Comparison of ENCODE assay signal across 9 cellular contexts in the genomic region with DNA sequence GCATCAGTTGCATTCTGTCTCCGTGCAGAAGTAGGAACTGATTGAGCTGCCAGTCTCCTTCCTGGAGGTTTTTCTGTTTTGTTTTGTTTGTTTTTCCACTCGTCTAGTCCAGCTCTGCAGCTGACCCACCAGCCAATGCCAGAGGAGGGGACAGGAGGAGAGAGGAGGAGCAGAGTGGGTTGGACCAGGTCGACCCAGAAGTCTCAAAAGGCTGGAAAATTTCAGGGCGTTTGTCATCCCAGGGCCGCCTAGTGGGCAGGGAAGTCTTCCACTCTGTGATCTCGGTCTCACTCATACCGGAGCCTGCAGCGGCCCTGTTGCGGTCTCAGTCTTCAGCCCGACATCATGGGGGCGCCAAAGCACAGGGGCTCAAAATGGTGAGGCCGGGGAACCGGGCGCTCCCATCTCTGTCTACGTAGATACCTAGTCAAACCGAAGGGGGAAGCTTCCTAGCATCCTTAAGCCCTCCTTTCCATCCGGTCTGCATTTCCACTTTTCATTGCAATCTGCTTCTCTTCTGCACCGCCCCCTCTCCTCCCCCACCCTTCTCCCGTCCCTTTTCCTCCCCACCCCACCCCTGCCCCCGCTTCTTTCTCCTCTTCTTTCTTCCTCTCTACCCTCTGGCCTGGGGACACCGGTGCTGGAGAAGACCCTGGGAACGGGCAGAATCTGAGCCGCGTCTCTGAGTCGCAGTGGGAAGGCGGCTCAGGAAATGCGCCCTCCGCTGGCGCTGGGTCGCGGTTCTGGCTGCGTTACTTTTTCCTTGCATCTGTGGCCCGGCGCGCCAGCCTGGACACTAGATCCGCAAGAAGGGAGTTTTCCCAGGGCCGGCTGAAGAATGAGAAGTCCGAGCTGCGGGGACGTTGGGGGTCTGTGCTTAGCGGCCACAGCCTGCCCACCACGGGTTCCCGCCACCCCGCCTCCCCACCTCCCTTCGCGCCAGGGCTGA. TPM values are rescaled to one million over a fixed set of nuclear protein-coding genes. Genes with fewer than 3 reads are reported as not detected.
DNase-seq lines count a peak whose midpoint lies in the region; ATAC-seq and TF ChIP-seq lines count a peak whose summit lies in the region.
"Had no signal": no experiment of that assay in that cellular context is flagged by ENCODE, and none has a peak within 500 bp of the region (broad histone marks: within the 10 kb centered on the region; RNA-seq: fewer than 3 reads in every experiment).

No MANE protein-coding gene starts in this region.

- H3K4me1 Mint-ChIP-seq in WTC11 (peaks cover 40% of the 10 kb centered on the region), type B pancreatic cell (ENCODE audit: unreplicated experiment) (peaks cover 26% of the 10 kb centered on the region)

- no peak overlapping the region for H3K27ac Mint-ChIP-seq in WTC11
- H3K27ac Mint-ChIP-seq in type B pancreatic cell = no peak overlapping the region

- H3K4me1 ChIP-seq in iPS DF 6.9 (ENCODE audit: control insufficient read depth, insufficient read depth, low read length) = peaks cover 3% of the 10 kb centered on the region

- ATAC-seq in WTC11 = peak; percentile 61
- no peak for ATAC-seq in GM21423 (IDR thresholded peaks at IDR 0.05; ENCODE audit: unreplicated experiment)

- H3K4me3 Mint-ChIP-seq in WTC11 (peak overlapping the region; percentile 53), type B pancreatic cell (peak overlapping the region; percentile 75)

- TF ChIP-seq CTCF in WTC11 (IDR thresholded peaks at IDR 0.05) (peak; percentile 23; the same call in 1 of the 2 replicates), type B pancreatic cell (conservative IDR thresholded peaks at IDR 0.05) (peak; percentile 49)

- H3K9me3 Mint-ChIP-seq in WTC11 = no peaks in the 10 kb centered on the region
- H3K9me3 Mint-ChIP-seq in type B pancreatic cell = no peaks in the 10 kb centered on the region

- CTCF ChIA-PET in HEK293T (lab: Yijun Ruan, JAX) = interaction anchor here (0.6 to 2.8 kb wide), 7 partner anchors 15 to 159 kb away, joined by 3 to 22 read pairs (median 5); partner anchors contain the start of gene PAX2
- CTCF ChIA-PET in WTC11 (lab: Charles Lee) = interaction anchor here (0.7 to 2.8 kb wide), 17 partner anchors 12 to 269 kb away, joined by 3 to 22 read pairs (median 4); no protein-coding TSS in a partner anchor

- H3K36me3 ChIP-seq in iPS DF 6.9 (ENCODE audit: control insufficient read depth, insufficient read depth, low read length) = no peaks in the 10 kb centered on the region

- DNase-seq in COLO668 (lab: John Stamatoyannopoulos, UW; ENCODE audit: unreplicated experiment) = peak; percentile 2
- DNase-seq in HEK293T (ENCODE audit: extremely low spot score) = peak; percentile 79
- peak; percentile 80 for DNase-seq in WTC11 (ENCODE audit: low spot score)
- DNase-seq in iPS DF 6.9 (ENCODE audit: low read depth, low spot score) = no peak
- DNase-seq in type B pancreatic cell (ENCODE audit: extremely low spot score, unreplicated experiment) = no peak
- DNase-seq in epidermal melanocyte (ENCODE audit: insufficient read length, low spot score) = no peak
- DNase-seq in posterior vena cava (ENCODE audit: low spot score) = no peak

- H3K36me3 Mint-ChIP-seq in WTC11 (no peaks in the 10 kb centered on the region), type B pancreatic cell (no peaks in the 10 kb centered on the region)

- H3K4me3 ChIP-seq in iPS DF 6.9 (ENCODE audit: low read length) = peak overlapping the region; percentile 6; the same call in 1 of the 2 replicates
- H3K4me3 ChIP-seq: SK-N-MC had no signal

- no peaks in the 10 kb centered on the region for H3K9me3 ChIP-seq in iPS DF 6.9 (ENCODE audit: control insufficient read depth, insufficient read depth, low read length)

- intact Hi-C loops in posterior vena cava (cut with DNase I) = no loop called here

- POLR2A ChIA-PET in HEK293T (lab: Yijun Ruan, JAX) (no interaction called here), WTC11 (lab: Charles Lee) (interaction anchor here (0.6 to 1.6 kb wide), 3 partner anchors 12 to 18 kb away, joined by 3 to 4 read pairs (median 4); no protein-coding TSS in a partner anchor)

- H3K27me3 Mint-ChIP-seq in WTC11 (ENCODE audit: low read depth) (peaks cover 100% of the 10 kb centered on the region), type B pancreatic cell (peaks cover 95% of the 10 kb centered on the region)

- H3K27me3 ChIP-seq in iPS DF 6.9 (ENCODE audit: control insufficient read depth, insufficient read depth, low read length) = peaks cover 94% of the 10 kb centered on the region

- no peak overlapping the region for H3K27ac ChIP-seq in iPS DF 6.9 (ENCODE audit: low read length)
- H3K27ac ChIP-seq: SK-N-MC had no signal

- no CpG with 5 or more reads among the region's 46 CpGs for WGBS in iPS DF 6.9 (ENCODE audit: insufficient coverage, insufficient read length)

TF ChIP-seq in HEK293T, 16 proteins besides CTCF, POLR2A, EP300 and RAD21:
- no peak for TF ChIP-seq HDGF (IDR thresholded peaks at IDR 0.05; ENCODE audit: borderline replicate concordance)
- TF ChIP-seq CTBP1 (IDR thresholded peaks at IDR 0.05; ENCODE audit: borderline replicate concordance) = no peak
- no peak for TF ChIP-seq NFRKB (IDR thresholded peaks at IDR 0.05)
- no peak for TF ChIP-seq FOXA1 (IDR thresholded peaks at IDR 0.05)
- no peak for TF ChIP-seq ARNT (IDR thresholded peaks at IDR 0.05)
- no peak for TF ChIP-seq TARDBP (IDR thresholded peaks at IDR 0.05)
- TF ChIP-seq, protein P1, sequence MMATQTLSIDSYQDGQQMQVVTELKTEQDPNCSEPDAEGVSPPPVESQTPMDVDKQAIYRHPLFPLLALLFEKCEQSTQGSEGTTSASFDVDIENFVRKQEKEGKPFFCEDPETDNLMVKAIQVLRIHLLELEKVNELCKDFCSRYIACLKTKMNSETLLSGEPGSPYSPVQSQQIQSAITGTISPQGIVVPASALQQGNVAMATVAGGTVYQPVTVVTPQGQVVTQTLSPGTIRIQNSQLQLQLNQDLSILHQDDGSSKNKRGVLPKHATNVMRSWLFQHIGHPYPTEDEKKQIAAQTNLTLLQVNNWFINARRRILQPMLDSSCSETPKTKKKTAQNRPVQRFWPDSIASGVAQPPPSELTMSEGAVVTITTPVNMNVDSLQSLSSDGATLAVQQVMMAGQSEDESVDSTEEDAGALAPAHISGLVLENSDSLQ (IDR thresholded peaks at IDR 0.05) = no peak
- TF ChIP-seq FOXM1 (IDR thresholded peaks at IDR 0.05; ENCODE audit: borderline replicate concordance) = no peak
- no peak for TF ChIP-seq LEF1 (IDR thresholded peaks at IDR 0.05; ENCODE audit: borderline replicate concordance)
- TF ChIP-seq SP1 (IDR thresholded peaks at IDR 0.05) = no peak
- TF ChIP-seq L3MBTL2 (conservative IDR thresholded peaks at IDR 0.05) = no peak

TF ChIP-seq in WTC11, 78 proteins besides CTCF, POLR2A, EP300 and RAD21:
- TF ChIP-seq PRRX2 (CRISPR knock-in tag; IDR thresholded peaks at IDR 0.05) (no peak), SMAD4 (CRISPR knock-in tag; IDR thresholded peaks at IDR 0.05) (no peak), ZNF671 (CRISPR knock-in tag; IDR thresholded peaks at IDR 0.05) (no peak)

RNA-seq across cellular contexts. Expression of gene PAX2, which starts 16.2 kb away (rescaled TPM):
- 0.09 to 0.21 TPM in 2 of 3 replicates, not detected in the other for total RNA-seq in WTC11 (2021)
- total RNA-seq in type B pancreatic cell (ENCODE audit: low replicate concordance) = 0.19 and 4.4 TPM in 2 replicates
- not detected for total RNA-seq in posterior vena cava

Comparison
In these comparisons a context has a peak if more than half of its experiments do, and no peak if none do; other contexts are left out.
1. DNase-seq: peak in COLO668 (single experiment), HEK293T (single experiment) and WTC11 (single experiment); none in iPS DF 6.9 (single experiment), type B pancreatic cell (single experiment), epidermal melanocyte (single experiment) and posterior vena cava (single experiment).